Comparison of ENCODE assay signal across 10 cellular contexts in the genomic region with DNA sequence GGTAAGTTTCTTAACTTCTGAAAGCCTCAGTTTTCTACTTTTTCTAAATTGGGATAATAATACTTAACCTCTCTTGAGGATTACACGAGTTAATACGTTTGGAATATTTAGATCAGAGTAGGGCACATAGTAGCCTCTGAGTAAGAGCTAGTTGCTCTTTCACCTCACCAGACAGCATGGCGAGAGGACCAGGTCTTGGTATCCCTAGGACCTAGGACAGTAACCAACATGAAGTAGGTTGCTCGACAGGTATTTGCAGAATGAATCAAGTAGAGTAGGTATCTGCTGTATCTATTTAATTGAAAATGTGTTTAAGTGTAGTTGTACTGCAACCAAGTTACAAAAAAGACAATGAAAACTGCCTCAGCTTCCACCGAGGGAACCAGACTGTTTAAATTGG. TPM values are rescaled to one million over a fixed set of nuclear protein-coding genes. Genes with fewer than 3 reads are reported as not detected.
DNase-seq lines count a peak whose midpoint lies in the region; ATAC-seq and TF ChIP-seq lines count a peak whose summit lies in the region.
"Had no signal": no experiment of that assay in that cellular context is flagged by ENCODE, and none has a peak within 500 bp of the region (broad histone marks: within the 10 kb centered on the region; RNA-seq: fewer than 3 reads in every experiment).

No MANE protein-coding gene starts in this region.

- ATAC-seq in gastroesophageal sphincter (no peak), HG02884 (IDR thresholded peaks at IDR 0.05; ENCODE audit: unreplicated experiment) (no peak), HG03196 (IDR thresholded peaks at IDR 0.05; ENCODE audit: unreplicated experiment) (no peak)

- H3F3A ChIP-seq in smooth muscle cell (ENCODE audit: low read depth), result peaks cover 4% of the 10 kb centered on the region

- peaks cover 11% of the 10 kb centered on the region for H3K27me3 Mint-ChIP-seq in T-helper 1 cell treated with Interleukin-12 subunit alpha and Interleukin-12 subunit beta and Interleukin-4 antibody, amounts not matched to agents 30 μg/mL and 1 μg/mL, for 36 hours (ENCODE audit: low read depth)

- H3K4me1 ChIP-seq in gastroesophageal sphincter (peaks cover 14 to 35% (median 16%) of the 10 kb centered on the region in 3 donors), smooth muscle cell (ENCODE audit: low read depth) (peaks cover 22% of the 10 kb centered on the region)

- peak overlapping the region; percentile 96 for H3K9ac ChIP-seq in smooth muscle cell (ENCODE audit: low read depth)

- peaks cover 27% of the 10 kb centered on the region for H3K79me2 ChIP-seq in smooth muscle cell (ENCODE audit: low read depth)

- TF ChIP-seq POLR2A in gastroesophageal sphincter (IDR thresholded peaks at IDR 0.05), result no peak

- whole genome bisulfite sequencing in gastroesophageal sphincter (ENCODE audit: low coverage in 1 of 2), 2 donors, result 35 to 70% methylated on average over 3 to 5 of the region's 5 CpGs
- WGBS in smooth muscle cell (ENCODE audit: low lambda C conversion rate), result 75% methylated on average over 5 of the region's 5 CpGs

- peaks cover 48% of the 10 kb centered on the region for H4K20me1 ChIP-seq in smooth muscle cell (ENCODE audit: low read depth)

- H3K9me3 Mint-ChIP-seq in T-helper 1 cell treated with Interleukin-12 subunit alpha and Interleukin-12 subunit beta and Interleukin-4 antibody, amounts not matched to agents 30 μg/mL and 1 μg/mL, for 36 hours, result no peaks in the 10 kb centered on the region

- DNase-seq in T-helper 1 cell (no peak), WERI-Rb-1 (no peak), smooth muscle cell (lab: John Stamatoyannopoulos, UW; ENCODE audit: unreplicated experiment) (no peak), DMS153 (lab: John Stamatoyannopoulos, UW) (no peak)

- H3K4me3 ChIP-seq in WERI-Rb-1 (ENCODE audit: low read depth, low read length), result peak overlapping the region; percentile 91
- H3K4me3 ChIP-seq in gastroesophageal sphincter, result peak overlapping the region; percentile 72 to 73
- H3K4me3 ChIP-seq in smooth muscle cell, result peak overlapping the region; percentile 71

- TF ChIP-seq CTCF in WERI-Rb-1 (IDR thresholded peaks at IDR 0.05; ENCODE audit: low read depth, low read length) (no peak), gastroesophageal sphincter (IDR thresholded peaks at IDR 0.05) (no peak), smooth muscle cell (IDR thresholded peaks at IDR 0.05; ENCODE audit: borderline replicate concordance, insufficient read depth, poor library complexity, severe bottlenecking) (no peak)

- TF ChIP-seq EP300 in gastroesophageal sphincter (IDR thresholded peaks at IDR 0.05), result no peak

- H3K27ac Mint-ChIP-seq in T-helper 1 cell treated with Interleukin-12 subunit alpha and Interleukin-12 subunit beta and Interleukin-4 antibody, amounts not matched to agents 30 μg/mL and 1 μg/mL, for 36 hours, result peak overlapping the region; percentile 88

- peak overlapping the region; percentile 99 for H3K4me2 ChIP-seq in smooth muscle cell

- peaks cover 32% of the 10 kb centered on the region for H3K36me3 Mint-ChIP-seq in T-helper 1 cell treated with Interleukin-12 subunit alpha and Interleukin-12 subunit beta and Interleukin-4 antibody, amounts not matched to agents 30 μg/mL and 1 μg/mL, for 36 hours (ENCODE audit: low read depth)

- H3K4me1 Mint-ChIP-seq in T-helper 1 cell treated with Interleukin-12 subunit alpha and Interleukin-12 subunit beta and Interleukin-4 antibody, amounts not matched to agents 30 μg/mL and 1 μg/mL, for 36 hours (ENCODE audit: low read depth), result peaks cover 39% of the 10 kb centered on the region

- no peaks in the 10 kb centered on the region for H3K9me3 ChIP-seq in WERI-Rb-1 (ENCODE audit: severe bottlenecking)
- H3K9me3 ChIP-seq in gastroesophageal sphincter, result no peaks in the 10 kb centered on the region
- H3K9me3 ChIP-seq in smooth muscle cell (replicated peaks; ENCODE audit: low read depth), result no peaks in the 10 kb centered on the region

- H3K27ac ChIP-seq in WERI-Rb-1 (no peak overlapping the region), gastroesophageal sphincter (no peak overlapping the region), smooth muscle cell (ENCODE audit: low read depth) (no peak overlapping the region)

- H3K36me3 ChIP-seq in WERI-Rb-1 (peaks cover 51% of the 10 kb centered on the region), gastroesophageal sphincter (peaks cover 5 to 33% of the 10 kb centered on the region in 2 donors), smooth muscle cell (ENCODE audit: low read depth) (peaks cover 12% of the 10 kb centered on the region)

- H2AFZ ChIP-seq in smooth muscle cell (ENCODE audit: low read depth), result no peak overlapping the region

- no peaks in the 10 kb centered on the region for H3K27me3 ChIP-seq in WERI-Rb-1 (ENCODE audit: insufficient read depth, low read depth, severe bottlenecking)
- no peaks in the 10 kb centered on the region for H3K27me3 ChIP-seq in gastroesophageal sphincter
- H3K27me3 ChIP-seq in smooth muscle cell (ENCODE audit: low read depth), result no peaks in the 10 kb centered on the region

- H3K4me3 Mint-ChIP-seq in T-helper 1 cell treated with Interleukin-12 subunit alpha and Interleukin-12 subunit beta and Interleukin-4 antibody, amounts not matched to agents 30 μg/mL and 1 μg/mL, for 36 hours, result peak overlapping the region; percentile 98

RNA-seq across cellular contexts. Expression of gene CDC5L, which starts 1.4 kb away (rescaled TPM):
- 10 to 100 TPM; 23.3 to 32.1 (median 28.5) TPM for total RNA-seq in gastroesophageal sphincter
- total RNA-seq in smooth muscle cell, result 27.5 and 29.7 TPM in 2 replicates
- polyA plus RNA-seq in smooth muscle cell, result 12.5 and 14.3 TPM in 2 replicates

RNA-seq across cellular contexts. Expression of gene SPATS1, which starts 46.4 kb away (rescaled TPM):
- total RNA-seq in gastroesophageal sphincter (not detected), smooth muscle cell (not detected in 2 replicates)
- polyA plus RNA-seq in smooth muscle cell, result not detected in 2 replicates
- total RNA-seq: activated CD8-positive, alpha-beta memory T cell treated with anti-CD3 and anti-CD28 coated beads for 36 hours; temporal lobe had no signal
